19 cellular contexts compared by ENCODE assay signal in the genomic region with DNA sequence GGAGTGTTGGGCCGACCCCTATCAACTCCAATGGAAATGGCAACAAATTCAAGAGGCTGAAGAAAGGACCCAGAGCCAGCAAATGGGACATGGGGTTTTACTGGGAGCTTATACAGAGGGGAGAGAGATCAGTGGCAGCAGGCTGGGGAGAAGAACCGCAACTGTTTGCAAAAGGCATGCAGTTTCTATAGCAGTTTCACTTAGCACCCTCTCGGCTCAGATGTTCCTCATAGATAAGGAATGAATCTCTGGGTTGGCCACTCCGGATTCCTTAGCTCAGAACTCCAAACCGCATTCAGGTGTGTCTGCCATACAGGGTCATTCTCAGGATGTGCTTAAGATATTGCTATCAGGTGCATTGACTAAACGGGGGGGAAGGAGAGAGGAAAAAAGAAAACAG.
"Had no signal": no experiment of that assay in that cellular context is flagged by ENCODE, and none has a peak within 500 bp of the region (broad histone marks: within the 10 kb centered on the region; RNA-seq: fewer than 3 reads in every experiment).

No MANE protein-coding gene starts in this region.

- H3K9me3 ChIP-seq: mucosa of descending colon, prostate gland, right lobe of liver, testis had no signal

- H3K79me2 ChIP-seq: hepatocyte had no signal

- ATAC-seq: left colon; left ventricle myocardium superior; mucosa of descending colon; naive thymus-derived CD8-positive, alpha-beta T cell; right lobe of liver; stimulated activated naive B cell treated with anti-CD40 and anti-IgM and Interleukin-4, amounts not matched to agents 10 μg/mL and 1 μg/mL and 100 μg/mL, for 72 hours; stimulated activated naive CD8-positive, alpha-beta T cell treated with anti-CD3 and anti-CD28 coated beads, Interleukin-15, amount 100 ng/mL, for 72 hours had no signal

- H3K27me3 ChIP-seq: right lobe of liver, testis had no signal

- H3K36me3 Mint-ChIP-seq: stimulated activated naive B cell treated with anti-CD40 and anti-IgM and Interleukin-4, amounts not matched to agents 10 μg/mL and 1 μg/mL and 100 μg/mL, for 72 hours had no signal

- DNase-seq: cerebellar nuclear complex; foreskin melanocyte; head of caudate nucleus; left colon; left ventricle myocardium superior; mucosa of descending colon; naive thymus-derived CD8-positive, alpha-beta T cell; retina; right lobe of liver; stimulated activated CD4-positive, alpha-beta T cell treated with anti-CD3 and anti-CD28 coated beads, Interleukin-2, amount 100 ng/mL, for 24 hours; stimulated activated CD4-positive, alpha-beta T cell treated with anti-CD3 and anti-CD28 coated beads, Interleukin-4, amount 100 ng/mL, for 4 hours; stimulated activated naive B cell treated with anti-CD40 and anti-IgM and Interleukin-4, amounts not matched to agents 10 μg/mL and 1 μg/mL and 100 μg/mL, for 72 hours; stimulated activated naive CD8-positive, alpha-beta T cell treated with anti-CD3 and anti-CD28 coated beads, Interleukin-15, amount 100 ng/mL, for 72 hours; testis had no signal

- H2AFZ ChIP-seq: hepatocyte had no signal

- H3K4me1 Mint-ChIP-seq: stimulated activated naive B cell treated with anti-CD40 and anti-IgM and Interleukin-4, amounts not matched to agents 10 μg/mL and 1 μg/mL and 100 μg/mL, for 72 hours; stimulated activated naive CD8-positive, alpha-beta T cell treated with anti-CD3 and anti-CD28 coated beads, Interleukin-15, amount 100 ng/mL, for 72 hours had no signal

- H3K27ac Mint-ChIP-seq: dendritic cell treated with granulocyte-macrophage colony-stimulating factor and Interleukin-4, amounts not matched to agents 40 ng/mL and 50 ng/mL, for 4 days; stimulated activated naive B cell treated with anti-CD40 and anti-IgM and Interleukin-4, amounts not matched to agents 10 μg/mL and 1 μg/mL and 100 μg/mL, for 72 hours; stimulated activated naive CD8-positive, alpha-beta T cell treated with anti-CD3 and anti-CD28 coated beads, Interleukin-15, amount 100 ng/mL, for 72 hours had no signal

- H3K4me2 ChIP-seq: hepatocyte had no signal

- H3K4me3 ChIP-seq: hepatocyte, lung, mucosa of descending colon, prostate gland, right lobe of liver, testis, tibial nerve had no signal

- H3K4me3 Mint-ChIP-seq: dendritic cell treated with granulocyte-macrophage colony-stimulating factor and Interleukin-4, amounts not matched to agents 40 ng/mL and 50 ng/mL, for 4 days; naive thymus-derived CD8-positive, alpha-beta T cell; stimulated activated naive B cell treated with anti-CD40 and anti-IgM and Interleukin-4, amounts not matched to agents 10 μg/mL and 1 μg/mL and 100 μg/mL, for 72 hours; stimulated activated naive CD8-positive, alpha-beta T cell treated with anti-CD3 and anti-CD28 coated beads, Interleukin-15, amount 100 ng/mL, for 72 hours had no signal

- H3K36me3 ChIP-seq: prostate gland, right lobe of liver, tibial nerve had no signal

- H3K4me1 ChIP-seq: prostate gland, right lobe of liver, testis, tibial nerve had no signal

- H3K9me3 Mint-ChIP-seq: dendritic cell treated with granulocyte-macrophage colony-stimulating factor and Interleukin-4, amounts not matched to agents 40 ng/mL and 50 ng/mL, for 4 days; stimulated activated naive CD8-positive, alpha-beta T cell treated with anti-CD3 and anti-CD28 coated beads, Interleukin-15, amount 100 ng/mL, for 72 hours had no signal

- H3K27ac ChIP-seq: hepatocyte, prostate gland, right lobe of liver, testis, tibial nerve had no signal
